Comparison of ENCODE assay signal across 16 cellular contexts in genomic region chr1:184914149-184914548, GRCh38.
A peak's percentile ranks its signal among the peaks of the same experiment; 100 is the strongest.
DNase-seq lines count a peak whose midpoint lies in the region; ATAC-seq and TF ChIP-seq lines count a peak whose summit lies in the region.
"Had no signal": no experiment of that assay in that cellular context is flagged by ENCODE, and none has a peak within 500 bp of the region (broad histone marks: within the 10 kb centered on the region; RNA-seq: fewer than 3 reads in every experiment).

No MANE protein-coding gene starts in this region.

- TF ChIP-seq CTCF in tibial artery (IDR thresholded peaks at IDR 0.05) (no peak), ascending aorta (IDR thresholded peaks at IDR 0.05) (no peak)

- DNase-seq in left ventricle myocardium superior (no peak), Right ventricle myocardium superior (no peak), tibial artery (no peak), NCI-H1048 (lab: John Stamatoyannopoulos, UW) (no peak), head of caudate nucleus (no peak), ascending aorta (ENCODE audit: low spot score in 2 of 2) (no peak)
- DNase-seq: 8988T; AML-193; Calu3; CD4-positive, CD25-positive, alpha-beta regulatory T cell; DMS79; H7 had no signal

- peak overlapping the region; percentile 2 for H3K27ac ChIP-seq in rectal smooth muscle tissue (ENCODE audit: low read depth, low read length)
- peak overlapping the region; percentile 35 to 41 for H3K27ac ChIP-seq in tibial artery
- peak overlapping the region in 1 of 2 donors; percentile 30 for H3K27ac ChIP-seq in ascending aorta
- H3K27ac ChIP-seq: BLaER1 had no signal

- H3K4me3 ChIP-seq in rectal smooth muscle tissue (ENCODE audit: low read length) (no peak overlapping the region), tibial artery (no peak overlapping the region), ascending aorta (no peak overlapping the region)
- H3K4me3 ChIP-seq: BLaER1, GM12878, GM23338 had no signal

- ATAC-seq in left ventricle myocardium superior = peak; percentile 29
- ATAC-seq in Right ventricle myocardium superior (ENCODE audit: poor library complexity) = no peak
- ATAC-seq: GM12878, GM23338 had no signal

- H3K27me3 ChIP-seq in rectal smooth muscle tissue (ENCODE audit: control insufficient read depth, insufficient read depth, low read length) = no peaks in the 10 kb centered on the region
- no peaks in the 10 kb centered on the region for H3K27me3 ChIP-seq in tibial artery
- no peaks in the 10 kb centered on the region for H3K27me3 ChIP-seq in ascending aorta
- H3K27me3 ChIP-seq: BLaER1 had no signal

- H3K9ac ChIP-seq in rectal smooth muscle tissue (ENCODE audit: low read length) = no peak overlapping the region
- H3K9ac ChIP-seq: BLaER1 had no signal

- H3K9me3 ChIP-seq in tibial artery (no peaks in the 10 kb centered on the region), ascending aorta (no peaks in the 10 kb centered on the region)
- H3K9me3 ChIP-seq: BLaER1 had no signal

- intact Hi-C loops in left ventricle myocardium superior (cut with micrococcal nuclease) = no loop called here
- intact Hi-C loops in Right ventricle myocardium superior (cut with DNase I) = no loop called here
- intact Hi-C loops in tibial artery (cut with DNase I; ENCODE audit: low total_unique reads) = no loop called here
- intact Hi-C loops in head of caudate nucleus (cut with DNase I) = no loop called here
- intact Hi-C loops in ascending aorta (cut with DNase I) = no loop called here

- H3K36me3 ChIP-seq in rectal smooth muscle tissue (ENCODE audit: control insufficient read depth, insufficient read depth, low read length) (no peaks in the 10 kb centered on the region), tibial artery (no peaks in the 10 kb centered on the region), ascending aorta (no peaks in the 10 kb centered on the region)
- H3K36me3 ChIP-seq: BLaER1 had no signal

- H3K4me1 ChIP-seq in rectal smooth muscle tissue (ENCODE audit: control insufficient read depth, insufficient read depth, low read length) = peaks cover 3% of the 10 kb centered on the region
- H3K4me1 ChIP-seq in tibial artery = peaks cover 0 to 74% (median 21%) of the 10 kb centered on the region in 4 donors
- peaks cover 0 to 23% of the 10 kb centered on the region in 2 donors for H3K4me1 ChIP-seq in ascending aorta
- H3K4me1 ChIP-seq: BLaER1 had no signal
